Comparison of ENCODE assay signal across 18 cellular contexts in the genomic region with DNA sequence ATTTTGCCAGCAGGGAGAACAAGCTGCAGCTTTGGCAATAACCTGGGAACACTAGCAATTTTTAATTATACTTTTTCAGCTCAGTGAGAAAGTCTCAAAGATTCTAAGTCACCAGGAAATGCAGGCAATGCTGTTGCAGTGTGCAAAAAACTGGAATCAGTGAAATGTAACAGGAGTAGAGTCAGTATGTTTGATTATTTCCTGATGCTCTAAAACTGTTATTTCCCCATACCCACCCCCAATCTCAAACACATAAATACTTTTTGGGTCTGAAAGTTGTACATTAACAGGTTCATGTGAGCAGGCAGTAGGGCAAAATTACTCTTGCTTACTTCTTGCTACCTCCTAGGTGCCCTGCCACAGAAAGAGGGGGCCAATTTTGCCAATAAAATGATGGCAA.
DNase-seq lines count a peak whose midpoint lies in the region; ATAC-seq and TF ChIP-seq lines count a peak whose summit lies in the region.
"Had no signal": no experiment of that assay in that cellular context is flagged by ENCODE, and none has a peak within 500 bp of the region (broad histone marks: within the 10 kb centered on the region; RNA-seq: fewer than 3 reads in every experiment).

No MANE protein-coding gene starts in this region.

- peak overlapping the region; percentile 85 for H3K9ac ChIP-seq in GM23248

- H3K4me1 ChIP-seq in GM23248 (ENCODE audit: insufficient read depth) (peaks cover 35% of the 10 kb centered on the region), upper lobe of right lung (no peaks in the 10 kb centered on the region)

- H3K79me2 ChIP-seq in GM23248 (ENCODE audit: insufficient read depth): peaks cover 73% of the 10 kb centered on the region

- H3K36me3 ChIP-seq in GM23248 (ENCODE audit: low read depth) (no peaks in the 10 kb centered on the region; the same call in 1 of the 2 replicates), upper lobe of right lung (no peaks in the 10 kb centered on the region)

- no peaks in the 10 kb centered on the region for H3K9me3 ChIP-seq in GM23248 (ENCODE audit: low read depth)
- H3K9me3 ChIP-seq in upper lobe of right lung: no peaks in the 10 kb centered on the region

- peak overlapping the region; percentile 48 for H3K27ac Mint-ChIP-seq in activated T-helper 17 cell treated with anti-CD3 and anti-CD28 coated beads, Interleukin-2, amount 50 U/mL, for 72 hours
- H3K27ac Mint-ChIP-seq: CD8-positive, alpha-beta memory T cell had no signal

- peaks cover 34% of the 10 kb centered on the region for H3F3A ChIP-seq in GM23248 (ENCODE audit: insufficient read depth)

- no peaks in the 10 kb centered on the region for H3K9me2 ChIP-seq in GM23248 (ENCODE audit: insufficient read depth)

- in situ Hi-C loops in GM23248 (cut with MboI): no loop called here

- no peaks in the 10 kb centered on the region for H4K20me1 ChIP-seq in GM23248 (ENCODE audit: insufficient read depth)

- no peaks in the 10 kb centered on the region for H3K36me3 Mint-ChIP-seq in activated T-helper 17 cell treated with anti-CD3 and anti-CD28 coated beads, Interleukin-2, amount 50 U/mL, for 72 hours (ENCODE audit: low read depth)

- no peak for ATAC-seq in activated T-helper 17 cell treated with anti-CD3 and anti-CD28 coated beads, Interleukin-2, amount 50 U/mL, for 72 hours (replicated peaks)
- ATAC-seq in GM21381 (IDR thresholded peaks at IDR 0.05; ENCODE audit: unreplicated experiment): no peak
- no peak for ATAC-seq in upper lobe of right lung
- ATAC-seq in HG03457 (IDR thresholded peaks at IDR 0.05; ENCODE audit: unreplicated experiment): no peak

- H3K4me1 Mint-ChIP-seq in activated T-helper 17 cell treated with anti-CD3 and anti-CD28 coated beads, Interleukin-2, amount 50 U/mL, for 72 hours: peaks cover 10% of the 10 kb centered on the region

- no peaks in the 10 kb centered on the region for H3K9me3 Mint-ChIP-seq in activated T-helper 17 cell treated with anti-CD3 and anti-CD28 coated beads, Interleukin-2, amount 50 U/mL, for 72 hours
- H3K9me3 Mint-ChIP-seq: CD8-positive, alpha-beta memory T cell had no signal

- no peak overlapping the region for H2AFZ ChIP-seq in GM23248

- H3K27me3 ChIP-seq in GM23248 (replicated peaks; ENCODE audit: insufficient read depth): no peaks in the 10 kb centered on the region
- H3K27me3 ChIP-seq in upper lobe of right lung: no peaks in the 10 kb centered on the region

- H3K4me3 ChIP-seq in GM23248 (no peak overlapping the region), upper lobe of right lung (no peak overlapping the region)

- H3K4me3 Mint-ChIP-seq in activated T-helper 17 cell treated with anti-CD3 and anti-CD28 coated beads, Interleukin-2, amount 50 U/mL, for 72 hours: no peak overlapping the region
- H3K4me3 Mint-ChIP-seq: CD8-positive, alpha-beta memory T cell had no signal

- H3K27me3 Mint-ChIP-seq in activated T-helper 17 cell treated with anti-CD3 and anti-CD28 coated beads, Interleukin-2, amount 50 U/mL, for 72 hours: peaks cover under 1% of the 10 kb centered on the region

- H3K4me2 ChIP-seq in GM23248 (ENCODE audit: unreplicated experiment): peak overlapping the region; percentile 66

- intact Hi-C loops in upper lobe of right lung (cut with DNase I): no loop called here

- H3K27ac ChIP-seq in GM23248: peak overlapping the region; percentile 99
- no peak overlapping the region for H3K27ac ChIP-seq in upper lobe of right lung
- H3K27ac ChIP-seq: HL-60 had no signal

- TF ChIP-seq CTCF in upper lobe of right lung (IDR thresholded peaks at IDR 0.05): no peak

- DNase-seq in GM23248: no peak
- peak; percentile 53 for DNase-seq in fibroblast of peridontal ligament (ENCODE audit: extremely low read depth)
- no peak for DNase-seq in DMS53 treated with DMSO at 0.1 percent for 48 hours (lab: John Stamatoyannopoulos, UW; ENCODE audit: unreplicated experiment)
- DNase-seq in upper lobe of right lung: no peak
- DNase-seq: CD8-positive, alpha-beta memory T cell; DND-41; H7; MV-4-11; NCI-H1417; NCI-H187 treated with DMSO at 0.1 percent for 48 hours; NCI-H69; OCI-M1; RPMI8226; SIG-M5 had no signal
